In the genomic region with DNA sequence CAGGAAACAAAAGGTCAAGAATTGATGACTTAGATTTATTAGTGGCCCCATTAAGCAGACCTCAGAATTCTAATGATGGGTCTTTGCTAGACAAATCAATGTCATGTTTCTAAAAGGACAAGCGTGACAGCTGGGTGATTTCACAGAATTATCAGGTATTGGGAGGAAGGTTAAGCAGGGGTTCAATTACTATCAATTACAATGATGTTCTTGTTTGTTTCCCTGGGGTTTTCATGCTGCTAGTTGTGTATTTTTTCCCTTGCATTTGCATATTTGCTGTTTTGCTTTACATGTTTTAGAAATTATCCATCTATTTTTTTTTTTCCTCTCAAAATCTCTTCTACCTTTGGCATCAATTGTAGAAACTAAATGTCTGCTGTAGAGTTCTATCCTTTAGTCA, we compare ENCODE assay signal across 1 cellular context.
TF ChIP-seq lines count a peak whose summit lies in the region.

No MANE protein-coding gene starts in this region.

TF ChIP-seq in K562, 482 proteins besides CTCF, POLR2A, EP300 and RAD21:
- TF ChIP-seq CTCFL (IDR thresholded peaks at IDR 0.05; ENCODE audit: borderline replicate concordance, insufficient read depth, low read depth, low read length, poor library complexity, severe bottlenecking) (no peak), ZNF316 (IDR thresholded peaks at IDR 0.05) (0 out of 2 replicates have a peak, but pooled peaks have one; percentile 13), FOSL1 (tag; conservative IDR thresholded peaks at IDR 0.05) (no peak), RCOR1 (IDR thresholded peaks at IDR 0.05; ENCODE audit: borderline replicate concordance in 1 of 2, low read depth in 2 of 2, low read length in 2 of 2) (no peak), TEAD2 (tag; IDR thresholded peaks at IDR 0.05) (no peak), MTF1 (CRISPR knock-in tag; IDR thresholded peaks at IDR 0.05; ENCODE audit: borderline replicate concordance) (no peak)
